ENCODE assay signal across 26 cellular contexts in the genomic region with DNA sequence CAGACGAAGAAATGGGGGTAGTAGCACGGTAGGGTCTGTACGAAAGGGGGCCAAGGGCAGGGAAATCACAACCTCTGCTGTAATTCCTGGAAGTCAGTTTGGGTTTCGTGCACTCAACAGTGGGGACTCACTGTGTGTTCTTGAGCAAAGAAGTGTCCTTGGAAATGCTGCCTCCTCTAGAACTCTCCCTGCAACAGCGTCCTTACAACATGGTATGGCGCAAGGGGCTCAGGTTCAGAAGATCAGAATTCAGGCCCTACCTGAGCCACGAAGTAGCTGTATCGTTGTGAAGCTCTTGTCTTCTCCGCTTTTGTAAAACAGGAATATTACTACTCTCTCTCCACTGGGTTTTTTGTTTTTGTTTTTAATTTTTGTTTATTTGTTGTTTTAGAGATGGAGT.
"Had no signal": no experiment of that assay in that cellular context is flagged by ENCODE, and none has a peak within 500 bp of the region (broad histone marks: within the 10 kb centered on the region; RNA-seq: fewer than 3 reads in every experiment).

No MANE protein-coding gene starts in this region.

- ATAC-seq: activated naive CD4-positive, alpha-beta T cell treated with anti-CD3 and anti-CD28 coated beads, Interleukin-2, amount 50 U/mL, for 72 hours; activated T-cell treated with anti-CD3 and anti-CD28 coated beads, Interleukin-2, amount 50 U/mL, for 72 hours; esophagus mucosa had no signal

- H3K4me1 ChIP-seq: breast epithelium, colonic mucosa had no signal

- H3K4me3 ChIP-seq: ascending aorta, breast epithelium, cardiac muscle cell, colonic mucosa had no signal

- H3K27ac ChIP-seq: breast epithelium, cardiac muscle cell, colonic mucosa had no signal

- H3K27me3 Mint-ChIP-seq: activated CD4-positive, alpha-beta memory T cell treated with anti-CD3 and anti-CD28 coated beads, Interleukin-2, amount 10 ng/mL, durations not matched to agents 7 days and 5 days; activated naive CD4-positive, alpha-beta T cell treated with anti-CD3 and anti-CD28 coated beads, Interleukin-2, amount 10 ng/mL, durations not matched to agents 7 days and 5 days; activated naive CD8-positive, alpha-beta T cell treated with anti-CD3 and anti-CD28 coated beads, Interleukin-2, amount 10 ng/mL, durations not matched to agents 7 days and 5 days had no signal

- H3K4me3 Mint-ChIP-seq: activated CD4-positive, alpha-beta memory T cell treated with anti-CD3 and anti-CD28 coated beads, Interleukin-2, amount 10 ng/mL, durations not matched to agents 7 days and 5 days; activated CD4-positive, alpha-beta T cell treated with anti-CD3 and anti-CD28 coated beads, Interleukin-2, amount 10 ng/mL, durations not matched to agents 7 days and 5 days; activated naive CD4-positive, alpha-beta T cell treated with anti-CD3 and anti-CD28 coated beads, Interleukin-2, amount 10 ng/mL, durations not matched to agents 7 days and 5 days; activated naive CD8-positive, alpha-beta T cell treated with anti-CD3 and anti-CD28 coated beads, Interleukin-2, amount 10 ng/mL, durations not matched to agents 7 days and 5 days; activated T-cell treated with anti-CD3 and anti-CD28 coated beads, Interleukin-2, amount 50 U/mL, for 24 hours; activated T-cell treated with anti-CD3 and anti-CD28 coated beads, Interleukin-2, amount 50 U/mL, for 72 hours; brain had no signal

- DNase-seq: activated CD4-positive, alpha-beta memory T cell treated with anti-CD3 and anti-CD28 coated beads, Interleukin-2, amount 10 ng/mL, durations not matched to agents 7 days and 5 days; activated CD4-positive, alpha-beta T cell treated with anti-CD3 and anti-CD28 coated beads for 1 hour; activated CD4-positive, alpha-beta T cell treated with anti-CD3 and anti-CD28 coated beads for 4 hours; activated CD4-positive, alpha-beta T cell treated with anti-CD3 and anti-CD28 coated beads, Interleukin-2, amount 10 ng/mL, durations not matched to agents 7 days and 5 days; activated CD4-positive, alpha-beta T cell treated with anti-CD3 and anti-CD28 coated beads, Interleukin-2, amount 50 U/mL, for 4 hours; activated CD8-positive, alpha-beta memory T cell treated with anti-CD3 and anti-CD28 coated beads, Interleukin-2, amount 50 U/mL, for 48 hours; activated gamma-delta T cell; activated naive CD4-positive, alpha-beta T cell; activated naive CD4-positive, alpha-beta T cell treated with anti-CD3 and anti-CD28 coated beads, Interleukin-2, amount 10 ng/mL, durations not matched to agents 7 days and 5 days; activated naive CD8-positive, alpha-beta T cell treated with anti-CD3 and anti-CD28 coated beads, Interleukin-2, amount 10 ng/mL, durations not matched to agents 7 days and 5 days; activated T-cell treated with anti-CD3 and anti-CD28 coated beads for 4 hours; activated T-cell treated with anti-CD3 and anti-CD28 coated beads, Interleukin-2, amount 50 U/mL, for 24 hours; activated T-cell treated with anti-CD3 and anti-CD28 coated beads, Interleukin-2, amount 50 U/mL, for 72 hours; central memory CD4-positive, alpha-beta T cell; cerebellar nuclear complex; colonic mucosa; effector CD8-positive, alpha-beta T cell; foreskin fibroblast; head of caudate nucleus; T-helper 2 cell had no signal

- H3K9me3 ChIP-seq: ascending aorta, breast epithelium, colonic mucosa had no signal

- H3K9me3 Mint-ChIP-seq: activated CD4-positive, alpha-beta memory T cell treated with anti-CD3 and anti-CD28 coated beads, Interleukin-2, amount 10 ng/mL, durations not matched to agents 7 days and 5 days; activated CD4-positive, alpha-beta T cell treated with anti-CD3 and anti-CD28 coated beads, Interleukin-2, amount 10 ng/mL, durations not matched to agents 7 days and 5 days; activated naive CD4-positive, alpha-beta T cell treated with anti-CD3 and anti-CD28 coated beads, Interleukin-2, amount 10 ng/mL, durations not matched to agents 7 days and 5 days; activated naive CD8-positive, alpha-beta T cell treated with anti-CD3 and anti-CD28 coated beads, Interleukin-2, amount 10 ng/mL, durations not matched to agents 7 days and 5 days; activated T-cell treated with anti-CD3 and anti-CD28 coated beads, Interleukin-2, amount 50 U/mL, for 24 hours; activated T-cell treated with anti-CD3 and anti-CD28 coated beads, Interleukin-2, amount 50 U/mL, for 72 hours had no signal

- H3K36me3 ChIP-seq: ascending aorta, breast epithelium, cardiac muscle cell, colonic mucosa had no signal

- H3K4me1 Mint-ChIP-seq: activated CD4-positive, alpha-beta memory T cell treated with anti-CD3 and anti-CD28 coated beads, Interleukin-2, amount 10 ng/mL, durations not matched to agents 7 days and 5 days; activated CD4-positive, alpha-beta T cell treated with anti-CD3 and anti-CD28 coated beads, Interleukin-2, amount 10 ng/mL, durations not matched to agents 7 days and 5 days; activated naive CD4-positive, alpha-beta T cell treated with anti-CD3 and anti-CD28 coated beads, Interleukin-2, amount 10 ng/mL, durations not matched to agents 7 days and 5 days; activated naive CD8-positive, alpha-beta T cell treated with anti-CD3 and anti-CD28 coated beads, Interleukin-2, amount 10 ng/mL, durations not matched to agents 7 days and 5 days had no signal

- H3K27me3 ChIP-seq: ascending aorta, breast epithelium, cardiac muscle cell, colonic mucosa had no signal

- H3K27ac Mint-ChIP-seq: activated CD4-positive, alpha-beta memory T cell treated with anti-CD3 and anti-CD28 coated beads, Interleukin-2, amount 10 ng/mL, durations not matched to agents 7 days and 5 days; activated CD4-positive, alpha-beta T cell treated with anti-CD3 and anti-CD28 coated beads, Interleukin-2, amount 10 ng/mL, durations not matched to agents 7 days and 5 days; activated naive CD4-positive, alpha-beta T cell treated with anti-CD3 and anti-CD28 coated beads, Interleukin-2, amount 10 ng/mL, durations not matched to agents 7 days and 5 days; activated naive CD4-positive, alpha-beta T cell treated with anti-CD3 and anti-CD28 coated beads, Interleukin-2, amount 50 U/mL, for 72 hours; activated naive CD8-positive, alpha-beta T cell treated with anti-CD3 and anti-CD28 coated beads, Interleukin-2, amount 10 ng/mL, durations not matched to agents 7 days and 5 days; activated T-cell treated with anti-CD3 and anti-CD28 coated beads, Interleukin-2, amount 50 U/mL, for 24 hours; activated T-cell treated with anti-CD3 and anti-CD28 coated beads, Interleukin-2, amount 50 U/mL, for 72 hours had no signal

- H3K36me3 Mint-ChIP-seq: activated naive CD4-positive, alpha-beta T cell treated with anti-CD3 and anti-CD28 coated beads, Interleukin-2, amount 10 ng/mL, durations not matched to agents 7 days and 5 days; activated naive CD4-positive, alpha-beta T cell treated with anti-CD3 and anti-CD28 coated beads, Interleukin-2, amount 50 U/mL, for 72 hours; activated naive CD8-positive, alpha-beta T cell treated with anti-CD3 and anti-CD28 coated beads, Interleukin-2, amount 10 ng/mL, durations not matched to agents 7 days and 5 days; brain had no signal
